26 cellular contexts compared by ENCODE assay signal in genomic region chr2:183967756-183968155, GRCh38.
"Had no signal": no experiment of that assay in that cellular context is flagged by ENCODE, and none has a peak within 500 bp of the region (broad histone marks: within the 10 kb centered on the region; RNA-seq: fewer than 3 reads in every experiment).

No MANE protein-coding gene starts in this region.

- H3K4me1 Mint-ChIP-seq: activated B cell treated with CpG ODN at 0.5 μM for 24 hours; activated CD4-positive, alpha-beta T cell treated with anti-CD3 and anti-CD28 coated beads for 36 hours; activated naive CD8-positive, alpha-beta T cell treated with anti-CD3 and anti-CD28 coated beads for 36 hours; central memory CD8-positive, alpha-beta T cell; natural killer cell had no signal

- H3K27me3 Mint-ChIP-seq: activated B cell treated with CpG ODN at 0.5 μM for 24 hours; activated CD4-positive, alpha-beta memory T cell treated with anti-CD3 and anti-CD28 coated beads for 36 hours; activated CD4-positive, alpha-beta T cell treated with anti-CD3 and anti-CD28 coated beads for 36 hours; activated naive CD8-positive, alpha-beta T cell treated with anti-CD3 and anti-CD28 coated beads for 36 hours; central memory CD8-positive, alpha-beta T cell; effector memory CD8-positive, alpha-beta T cell; progenitor cell of endocrine pancreas; type B pancreatic cell had no signal

- ATAC-seq: activated CD4-positive, alpha-beta T cell treated with anti-CD3 and anti-CD28 coated beads for 36 hours; effector memory CD8-positive, alpha-beta T cell; gastrocnemius medialis; left lung; natural killer cell had no signal

- DNase-seq: activated B cell treated with CpG ODN at 0.5 μM for 24 hours; activated CD4-positive, alpha-beta memory T cell treated with anti-CD3 and anti-CD28 coated beads for 36 hours; activated CD4-positive, alpha-beta T cell treated with anti-CD3 and anti-CD28 coated beads for 36 hours; activated naive CD4-positive, alpha-beta T cell treated with Interleukin-2 at 50 U/mL for 16 hours; activated naive CD8-positive, alpha-beta T cell treated with anti-CD3 and anti-CD28 coated beads for 36 hours; activated T-cell treated with anti-CD3 and anti-CD28 coated beads, Interleukin-2, amount 50 U/mL, for 48 hours; amniotic stem cell; colonic mucosa; dorsolateral prefrontal cortex; effector memory CD8-positive, alpha-beta T cell; gastrocnemius medialis; head of caudate nucleus; left lung; natural killer cell; retina; sigmoid colon; stimulated activated CD4-positive, alpha-beta T cell treated with anti-CD3 and anti-CD28 coated beads, Interleukin-2, amount 100 ng/mL, for 48 hours; stimulated activated naive CD4-positive, alpha-beta T cell treated with Interleukin-2 at 50 U/mL for 16 hours had no signal

- H3K4me3 ChIP-seq: breast epithelium, colonic mucosa, dorsolateral prefrontal cortex, esophagus muscularis mucosa, gastrocnemius medialis, left lung, sigmoid colon, smooth muscle cell, thoracic aorta, vagina had no signal

- H3K27ac Mint-ChIP-seq: activated B cell treated with CpG ODN at 0.5 μM for 24 hours; activated CD4-positive, alpha-beta memory T cell treated with anti-CD3 and anti-CD28 coated beads for 36 hours; activated CD4-positive, alpha-beta T cell treated with anti-CD3 and anti-CD28 coated beads for 36 hours; activated naive CD8-positive, alpha-beta T cell treated with anti-CD3 and anti-CD28 coated beads for 36 hours; effector memory CD8-positive, alpha-beta T cell; natural killer cell; progenitor cell of endocrine pancreas; type B pancreatic cell had no signal

- H3K4me3 Mint-ChIP-seq: activated B cell treated with CpG ODN at 0.5 μM for 24 hours; activated CD4-positive, alpha-beta memory T cell treated with anti-CD3 and anti-CD28 coated beads for 36 hours; activated CD4-positive, alpha-beta T cell treated with anti-CD3 and anti-CD28 coated beads for 36 hours; activated naive CD8-positive, alpha-beta T cell treated with anti-CD3 and anti-CD28 coated beads for 36 hours; central memory CD8-positive, alpha-beta T cell; effector memory CD8-positive, alpha-beta T cell; natural killer cell; type B pancreatic cell had no signal

- H3K9me3 Mint-ChIP-seq: activated B cell treated with CpG ODN at 0.5 μM for 24 hours; activated naive CD8-positive, alpha-beta T cell treated with anti-CD3 and anti-CD28 coated beads for 36 hours; type B pancreatic cell had no signal

- H3K36me3 Mint-ChIP-seq: activated CD4-positive, alpha-beta memory T cell treated with anti-CD3 and anti-CD28 coated beads for 36 hours; activated naive CD8-positive, alpha-beta T cell treated with anti-CD3 and anti-CD28 coated beads for 36 hours; natural killer cell; type B pancreatic cell had no signal
